ENCODE assay signal across 9 cellular contexts in the genomic region with DNA sequence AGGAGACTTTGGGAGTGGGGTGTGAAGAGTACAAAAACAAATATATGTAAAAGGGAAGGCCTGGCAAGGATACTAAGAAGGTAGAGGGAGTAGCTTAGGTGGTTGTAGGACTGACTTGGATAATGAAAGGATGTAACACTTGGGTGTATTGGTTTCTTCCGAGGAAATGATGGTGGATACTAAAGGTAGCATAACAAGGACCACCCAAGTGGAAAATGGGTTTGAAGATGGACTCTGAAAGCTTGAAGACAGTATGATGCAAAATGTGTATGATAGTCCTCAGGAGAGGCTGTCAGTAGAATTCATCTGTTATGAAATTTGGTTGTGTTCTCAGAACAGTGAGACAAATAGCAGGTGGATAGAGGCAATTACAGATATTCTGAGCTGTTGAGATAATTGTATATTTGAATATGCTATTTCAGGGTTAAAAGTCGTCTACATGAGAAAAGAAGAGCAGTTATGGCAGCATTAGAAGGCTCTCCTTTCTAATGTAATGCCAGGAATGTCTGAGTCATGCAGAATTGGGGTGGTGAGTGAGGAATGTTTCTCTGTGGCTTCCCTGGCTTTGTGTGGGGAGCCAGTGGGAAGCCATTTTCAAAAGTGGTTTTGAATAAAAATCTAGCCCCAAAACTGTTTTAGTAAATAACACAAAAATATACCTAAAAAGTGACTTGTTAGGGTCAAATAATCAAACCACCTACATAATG.
A peak's percentile ranks its signal among the peaks of the same experiment; 100 is the strongest.
DNase-seq lines count a peak whose midpoint lies in the region; ATAC-seq and TF ChIP-seq lines count a peak whose summit lies in the region.
"Had no signal": no experiment of that assay in that cellular context is flagged by ENCODE, and none has a peak within 500 bp of the region (broad histone marks: within the 10 kb centered on the region; RNA-seq: fewer than 3 reads in every experiment).

No MANE protein-coding gene starts in this region.

- H2AK5ac ChIP-seq in mesenchymal stem cell (ENCODE audit: low read length, severe bottlenecking), result peak overlapping the region; percentile 83

- H2BK15ac ChIP-seq in mesenchymal stem cell (ENCODE audit: low read depth, poor library complexity, severe bottlenecking), result no peak overlapping the region

- WGBS in mesenchymal stem cell, result 22% methylated on average over 2 of the region's 2 CpGs

- no peaks in the 10 kb centered on the region for H4K20me1 ChIP-seq in MM.1S (ENCODE audit: insufficient read depth, low read length)

- TF ChIP-seq CTCF in BJ (IDR thresholded peaks at IDR 0.05; ENCODE audit: insufficient read depth, low read depth, low read length), result no peak
- TF ChIP-seq CTCF in MM.1S (IDR thresholded peaks at IDR 0.05; ENCODE audit: low read length), result no peak

- H2BK5ac ChIP-seq in mesenchymal stem cell (ENCODE audit: low read depth, low read length, poor library complexity, severe bottlenecking), result no peak overlapping the region

- DNase-seq in BJ (ENCODE audit: low read depth), result peak; percentile 62
- DNase-seq in LHCN-M2 (ENCODE audit: low read depth), result peak; percentile 95
- DNase-seq in dermis blood vessel endothelial cell, result peak; percentile 6
- peak; percentile 69 for DNase-seq in mesenchymal stem cell
- no peak for DNase-seq in stimulated activated naive CD8-positive, alpha-beta T cell treated with anti-CD3 and anti-CD28 coated beads, Interleukin-15, Interleukin-2, amounts not matched to agents 100 U/mL and 50 U/mL, for 24 hours
- DNase-seq in MM.1S, result no peak
- DNase-seq: activated CD8-positive, alpha-beta memory T cell treated with anti-CD3 and anti-CD28 coated beads, Interleukin-2, amount 10 ng/mL, durations not matched to agents 7 days and 5 days had no signal

- no peaks in the 10 kb centered on the region for H3K79me2 ChIP-seq in MM.1S (ENCODE audit: low read length)

- no peak overlapping the region for H3K4me3 ChIP-seq in BJ (ENCODE audit: low read depth, low read length)
- no peak overlapping the region for H3K4me3 ChIP-seq in mesenchymal stem cell (ENCODE audit: insufficient read depth in 1 of 2, low read depth in 1 of 2, low read length in 2 of 2)
- H3K4me3 ChIP-seq in MM.1S (ENCODE audit: low read length), result no peak overlapping the region

- peaks cover 2% of the 10 kb centered on the region for H3K79me1 ChIP-seq in mesenchymal stem cell (replicated peaks; ENCODE audit: low read length, poor library complexity, severe bottlenecking)

- peaks cover 6% of the 10 kb centered on the region for H3K4me1 ChIP-seq in mesenchymal stem cell (ENCODE audit: control insufficient read depth, insufficient read depth, low read depth, low read length)
- no peaks in the 10 kb centered on the region for H3K4me1 ChIP-seq in MM.1S (ENCODE audit: low read length)

- POLR2A ChIA-PET in BJ (lab: Charles Lee), result no interaction called here

- H3K36me3 ChIP-seq in BJ (ENCODE audit: control insufficient read depth, insufficient read depth, low read length) (no peaks in the 10 kb centered on the region), mesenchymal stem cell (ENCODE audit: control insufficient read depth in 1 of 2, insufficient read depth in 2 of 2, low read depth in 1 of 2, low read length in 2 of 2) (no peaks in the 10 kb centered on the region), MM.1S (replicated peaks; ENCODE audit: insufficient read depth, low read length) (no peaks in the 10 kb centered on the region)

- H3K14ac ChIP-seq in mesenchymal stem cell (ENCODE audit: low read length in 2 of 2), result no peak overlapping the region

- no peak overlapping the region for H2BK120ac ChIP-seq in mesenchymal stem cell (ENCODE audit: low read depth, low read length)

- H4K8ac ChIP-seq in mesenchymal stem cell (ENCODE audit: low read length), result no peak overlapping the region

- no peak overlapping the region for H2AFZ ChIP-seq in mesenchymal stem cell (ENCODE audit: low read depth, low read length)
- no peak overlapping the region for H2AFZ ChIP-seq in MM.1S (ENCODE audit: low read length)

- H3F3A ChIP-seq in MM.1S (ENCODE audit: insufficient read depth, low read length), result no peaks in the 10 kb centered on the region

- CTCF ChIA-PET in BJ (lab: Yijun Ruan, JAX), result interaction anchor here (0.6 kb wide), 1 partner anchor 860 kb away, joined by 3 read pairs; no protein-coding TSS in a partner anchor

- H3K9me2 ChIP-seq in MM.1S (replicated peaks; ENCODE audit: insufficient read depth, low read length), result no peaks in the 10 kb centered on the region

- no peak for ATAC-seq in GM21526 (IDR thresholded peaks at IDR 0.05; ENCODE audit: low FRiP score, unreplicated experiment)
- ATAC-seq in stimulated activated naive CD8-positive, alpha-beta T cell treated with anti-CD3 and anti-CD28 coated beads, Interleukin-15, Interleukin-2, amounts not matched to agents 100 U/mL and 50 U/mL, for 24 hours, result no peak
- no peak for ATAC-seq in HG03432 (IDR thresholded peaks at IDR 0.05; ENCODE audit: unreplicated experiment)
- ATAC-seq: activated CD8-positive, alpha-beta memory T cell treated with anti-CD3 and anti-CD28 coated beads, Interleukin-2, amount 10 ng/mL, durations not matched to agents 7 days and 5 days had no signal

- H3K27me3 ChIP-seq in BJ (ENCODE audit: control insufficient read depth, insufficient read depth, low read length), result no peaks in the 10 kb centered on the region
- H3K27me3 ChIP-seq in mesenchymal stem cell (ENCODE audit: control insufficient read depth in 1 of 2, insufficient read depth in 1 of 2, low read length in 2 of 2), result peaks cover 0 to 25% of the 10 kb centered on the region in 2 experiments
- H3K27me3 ChIP-seq in MM.1S (replicated peaks; ENCODE audit: insufficient read depth, low read length), result no peaks in the 10 kb centered on the region

- no peak overlapping the region for H2BK12ac ChIP-seq in mesenchymal stem cell (ENCODE audit: low read length in 2 of 2)

- no peak overlapping the region for H4K91ac ChIP-seq in mesenchymal stem cell (ENCODE audit: low read length)

- peak overlapping the region; percentile 50 for H3K9ac ChIP-seq in mesenchymal stem cell (ENCODE audit: low read length)
- no peak overlapping the region for H3K9ac ChIP-seq in MM.1S (ENCODE audit: low read length)

- H3K27ac ChIP-seq in mesenchymal stem cell (ENCODE audit: low read length, poor library complexity, severe bottlenecking) (peak overlapping the region; percentile 85), MM.1S (ENCODE audit: low read length) (no peak overlapping the region)

- H3K4ac ChIP-seq in mesenchymal stem cell (ENCODE audit: low read depth in 1 of 2, low read length in 2 of 2), result no peak overlapping the region

- H3K4me2 ChIP-seq in mesenchymal stem cell (ENCODE audit: low read length, poor library complexity, severe bottlenecking) (no peak overlapping the region), MM.1S (ENCODE audit: low read depth, low read length) (no peak overlapping the region)

- no peak overlapping the region for H3K18ac ChIP-seq in mesenchymal stem cell (ENCODE audit: low read depth in 1 of 2, low read length in 2 of 2)

- H3K9me3 ChIP-seq in mesenchymal stem cell (ENCODE audit: control insufficient read depth, low read length) (no peaks in the 10 kb centered on the region), MM.1S (replicated peaks; ENCODE audit: insufficient read depth, low read length) (no peaks in the 10 kb centered on the region)

- H3K23ac ChIP-seq in mesenchymal stem cell (ENCODE audit: low read length in 2 of 2), result no peak overlapping the region

Comparison
In these comparisons a context has a peak if more than half of its experiments do, and no peak if none do; other contexts are left out.
1. DNase-seq: peak in BJ (single experiment), LHCN-M2 (single experiment), dermis blood vessel endothelial cell (single experiment) and mesenchymal stem cell (single experiment); none in stimulated activated naive CD8-positive, alpha-beta T cell treated with anti-CD3 and anti-CD28 coated beads, Interleukin-15, Interleukin-2, amounts not matched to agents 100 U/mL and 50 U/mL, for 24 hours (single experiment) and MM.1S (single experiment).